ENCODE assay signal across 8 cellular contexts in genomic region chr12:122946690-122947271, GRCh38. TPM values are rescaled to one million over a fixed set of nuclear protein-coding genes. Genes with fewer than 3 reads are reported as not detected.
DNase-seq lines count a peak whose midpoint lies in the region; ATAC-seq and TF ChIP-seq lines count a peak whose summit lies in the region.

No MANE protein-coding gene starts in this region.

- DNase-seq in AG08396 (ENCODE audit: low spot score) (peak; percentile 98), GM19240 (ENCODE audit: insufficient read length, low spot score) (peak; percentile 53), HuH-7 (ENCODE audit: low spot score) (peak; percentile 37), mammary epithelial cell (peak; percentile 100), lung (ENCODE audit: low spot score) (peak; percentile 83)
- DNase-seq in activated CD4-positive, CD25-positive, alpha-beta regulatory T cell (lab: John Stamatoyannopoulos, UW), result peak; percentile 24 to 41 (median 34)
- peak; percentile 67 to 75 for DNase-seq in stimulated activated CD8-positive, alpha-beta memory T cell treated with anti-CD3 and anti-CD28 coated beads, Interleukin-15, amount 100 ng/mL, for 4 hours (ENCODE audit: low read depth in 2 of 2)

- H3K27ac ChIP-seq in mammary epithelial cell (ENCODE audit: insufficient read depth, low read depth, low read length) (peak overlapping the region; percentile 84), lung (ENCODE audit: low read depth in 1 of 2, low read length in 1 of 2) (peak overlapping the region; percentile 50 to 87)

- H3K36me3 ChIP-seq in mammary epithelial cell (ENCODE audit: insufficient read depth, low read length), result no peaks in the 10 kb centered on the region
- no peaks in the 10 kb centered on the region for H3K36me3 ChIP-seq in lung (ENCODE audit: control insufficient read depth in 2 of 2, insufficient read depth in 2 of 2, low read length in 2 of 2)

- intact Hi-C loops in mammary epithelial cell (cut with micrococcal nuclease), result loop anchor here (1.0 kb wide), 3 partner anchors 29 to 58 kb away; no protein-coding TSS in a partner anchor

- H3K4me1 ChIP-seq in mammary epithelial cell (ENCODE audit: insufficient read depth, low read length), result peaks cover 67% of the 10 kb centered on the region
- H3K4me1 ChIP-seq in lung (ENCODE audit: control insufficient read depth in 2 of 2, insufficient read depth in 2 of 2, low read length in 2 of 2), result peaks cover 0 to 23% of the 10 kb centered on the region in 2 donors

- H3K4me2 ChIP-seq in mammary epithelial cell (ENCODE audit: insufficient read depth, low read depth, low read length), result peak overlapping the region; percentile 54

- in situ Hi-C loops in mammary epithelial cell (cut with MboI; ENCODE audit: low sequenced_read_pairs in 2 of 2), result no loop called here

- H3K9me3 ChIP-seq in mammary epithelial cell (replicated peaks; ENCODE audit: insufficient read depth, low read length) (no peaks in the 10 kb centered on the region), lung (ENCODE audit: control insufficient read depth in 2 of 2, insufficient read depth in 1 of 2, low read length in 1 of 2) (no peaks in the 10 kb centered on the region)

- no peaks in the 10 kb centered on the region for H4K20me1 ChIP-seq in mammary epithelial cell (ENCODE audit: insufficient read depth, low read length)

- WGBS in mammary epithelial cell (ENCODE audit: low coverage, missing lambda C conversion rate), result 4% methylated on average over 5 of the region's 7 CpGs
- 16 to 29% methylated on average over 7 of the region's 7 CpGs for WGBS in lung, 2 donors

- no peaks in the 10 kb centered on the region for H3K79me2 ChIP-seq in mammary epithelial cell (ENCODE audit: insufficient read depth, low read length)

- ATAC-seq in lung (ENCODE audit: insufficient read depth, low FRiP score) (peak; percentile 81), GM19324 (IDR thresholded peaks at IDR 0.05; ENCODE audit: low FRiP score, unreplicated experiment) (no peak)

- H3K4me3 ChIP-seq in mammary epithelial cell (replicated peaks in 1 of 3; ENCODE audit: insufficient read depth in 1 of 3, low read depth in 2 of 3, low read length in 3 of 3) (no peak overlapping the region), lung (no peak overlapping the region)

- BruUV-seq in mammary epithelial cell (replicated peaks; lab: Mats Ljungman, UMichigan), result no TSS peak

- CTCF ChIA-PET in mammary epithelial cell (lab: Charles Lee; ENCODE audit: low non-redundant PET), result interaction anchor here (0.5 to 1.0 kb wide), 5 partner anchors 58 to 86 kb away, joined by 3 to 10 read pairs (median 5); no protein-coding TSS in a partner anchor

- dilution Hi-C loops in mammary epithelial cell (cut with HindIII; ENCODE audit: low sequenced_read_pairs), result loop anchor here (5.0 kb wide), 2 partner anchors 64 to 99 kb away; no protein-coding TSS in a partner anchor

- TF ChIP-seq CTCF in mammary epithelial cell (conservative IDR thresholded peaks at IDR 0.05 in 1 of 2, IDR thresholded peaks at IDR 0.05 in 1 of 2; ENCODE audit: extremely low read depth in 1 of 2, insufficient read depth in 1 of 2, low read depth in 1 of 2, low read length in 2 of 2) (peak; percentile 67 to 72), lung (IDR thresholded peaks at IDR 0.05; ENCODE audit: control extremely low read depth, extremely low read depth) (no peak)

- H3K27me3 ChIP-seq in mammary epithelial cell (ENCODE audit: insufficient read depth, low read length), result no peaks in the 10 kb centered on the region
- no peaks in the 10 kb centered on the region for H3K27me3 ChIP-seq in lung (ENCODE audit: control insufficient read depth, insufficient read depth)

- H2AFZ ChIP-seq in mammary epithelial cell (ENCODE audit: low read depth, low read length), result peak overlapping the region; percentile 71

- H3K9ac ChIP-seq in mammary epithelial cell (ENCODE audit: insufficient read depth, low read length), result peak overlapping the region; percentile 43

RNA-seq across cellular contexts. Expression of gene ABCB9, which starts 19.5 kb away (rescaled TPM):
- 10 to 100 TPM; 11.2 to 15.5 TPM for total RNA-seq in mammary epithelial cell
- 15.2 TPM for polyA plus RNA-seq in mammary epithelial cell
- 12.7 TPM for polyA minus RNA-seq in mammary epithelial cell
- total RNA-seq in lung, result 1 to 10 TPM; 6.7 to 7.5 TPM
- polyA plus RNA-seq in lung, result 1 to 10 TPM; 2.7 to 2.9 TPM

RNA-seq across cellular contexts. Expression of gene OGFOD2, which starts 28.3 kb away (rescaled TPM):
- total RNA-seq in mammary epithelial cell, result 10 to 100 TPM in 1 of 2 donors, 1 to 10 TPM in 1; 8.2 to 16.2 TPM
- 13.6 TPM for polyA plus RNA-seq in mammary epithelial cell
- 18.9 TPM for polyA minus RNA-seq in mammary epithelial cell
- total RNA-seq in lung, result 10 to 100 TPM; 11.4 to 30.1 TPM
- polyA plus RNA-seq in lung, result 10 to 100 TPM; 17.3 to 19.7 TPM

RNA-seq across cellular contexts. Expression of gene ARL6IP4, which starts 33.7 kb away (rescaled TPM):
- total RNA-seq in mammary epithelial cell (100 to 1,000 TPM in 1 of 2 donors, 10 to 100 TPM in 1; 70.2 to 166 TPM), lung (100 to 1,000 TPM in 1 of 2 donors, 10 to 100 TPM in 1; 83.6 to 186 TPM)
- polyA plus RNA-seq in mammary epithelial cell (183 TPM), lung (100 to 1,000 TPM; 197 to 354 TPM)
- 171 TPM for polyA minus RNA-seq in mammary epithelial cell

RNA-seq across cellular contexts. Expression of gene VPS37B, which starts 50.9 kb away (rescaled TPM):
- total RNA-seq in mammary epithelial cell (10 to 100 TPM; 30.8 to 60.7 TPM), lung (10 to 100 TPM; 43.1 to 44.1 TPM)
- polyA plus RNA-seq in mammary epithelial cell (56.7 TPM), lung (10 to 100 TPM; 31.0 to 41.5 TPM)
- polyA minus RNA-seq in mammary epithelial cell, result 35.7 TPM

Comparison
In these comparisons a context has a peak if more than half of its experiments do, and no peak if none do; other contexts are left out.
1. DNase-seq: peak in every context shown above with its lines; median percentile 100 in mammary epithelial cell; 98 in AG08396; 83 in lung; 71 in stimulated activated CD8-positive, alpha-beta memory T cell treated with anti-CD3 and anti-CD28 coated beads, Interleukin-15, amount 100 ng/mL, for 4 hours; 53 in GM19240; 37 in HuH-7; 34 in activated CD4-positive, CD25-positive, alpha-beta regulatory T cell.